19 cellular contexts compared by ENCODE assay signal in genomic region chr11:117837070-117837776, GRCh38. TPM values are rescaled to one million over a fixed set of nuclear protein-coding genes. Genes with fewer than 3 reads are reported as not detected.
A peak's percentile ranks its signal among the peaks of the same experiment; 100 is the strongest.
DNase-seq lines count a peak whose midpoint lies in the region; ATAC-seq and TF ChIP-seq lines count a peak whose summit lies in the region.
"Had no signal": no experiment of that assay in that cellular context is flagged by ENCODE, and none has a peak within 500 bp of the region (broad histone marks: within the 10 kb centered on the region; RNA-seq: fewer than 3 reads in every experiment).

No MANE protein-coding gene starts in this region.

- no TSS peak for BruUV-seq in Calu3 (replicated peaks; lab: Mats Ljungman, UMichigan)

- no peak overlapping the region for H3K4me3 Mint-ChIP-seq in Calu3 (ENCODE audit: low read depth, unreplicated experiment)
- H3K4me3 Mint-ChIP-seq: GM23338 had no signal

- H3K4me3 ChIP-seq in body of pancreas (no peak overlapping the region), sigmoid colon (no peak overlapping the region), BE2C (ENCODE audit: low read depth, low read length) (no peak overlapping the region)
- H3K4me3 ChIP-seq: GM23338, heart right ventricle, suprapubic skin had no signal

- H3K27ac ChIP-seq in body of pancreas (peak overlapping the region in 3 of 4 donors; percentile 4 to 41 (median 21)), sigmoid colon (no peak overlapping the region)
- H3K27ac ChIP-seq: heart right ventricle, suprapubic skin had no signal

- no peak for ATAC-seq in body of pancreas
- ATAC-seq: esophagus mucosa, GM23338, heart right ventricle, Panc1, SK-N-SH treated with all-trans-retinoic acid at 6 μM for 48 hours had no signal

- TF ChIP-seq POLR2A in body of pancreas (IDR thresholded peaks at IDR 0.05) (no peak), sigmoid colon (IDR thresholded peaks at IDR 0.05) (no peak)

- peaks cover 53% of the 10 kb centered on the region for H3K4me1 ChIP-seq in body of pancreas
- peaks cover 0 to 12% (median under 1%) of the 10 kb centered on the region in 4 donors for H3K4me1 ChIP-seq in sigmoid colon
- H3K4me1 ChIP-seq in BE2C, result no peaks in the 10 kb centered on the region

- intact Hi-C loops in Calu3 (cut with micrococcal nuclease; ENCODE audit: unreplicated experiment), result no loop called here
- intact Hi-C loops in body of pancreas (cut with DNase I), result no loop called here
- intact Hi-C loops in sigmoid colon (cut with DNase I), result no loop called here

- H3K27me3 ChIP-seq in body of pancreas, result no peaks in the 10 kb centered on the region
- H3K27me3 ChIP-seq in sigmoid colon, result no peaks in the 10 kb centered on the region
- H3K27me3 ChIP-seq in BE2C, result no peaks in the 10 kb centered on the region
- H3K27me3 ChIP-seq: heart right ventricle had no signal

- no peaks in the 10 kb centered on the region for H3K9me3 ChIP-seq in body of pancreas
- H3K9me3 ChIP-seq in sigmoid colon, result no peaks in the 10 kb centered on the region
- no peaks in the 10 kb centered on the region for H3K9me3 ChIP-seq in BE2C
- H3K9me3 ChIP-seq: heart right ventricle, suprapubic skin had no signal

- H3K27me3 Mint-ChIP-seq in Calu3 (ENCODE audit: unreplicated experiment), result no peaks in the 10 kb centered on the region

- H3K36me3 ChIP-seq in body of pancreas (replicated peaks in 1 of 2; ENCODE audit: insufficient read depth in 1 of 2, low read depth in 2 of 2), result no peaks in the 10 kb centered on the region
- H3K36me3 ChIP-seq in sigmoid colon, result peaks cover 25 to 82% (median 37%) of the 10 kb centered on the region in 4 donors
- peaks cover 24% of the 10 kb centered on the region for H3K36me3 ChIP-seq in BE2C
- H3K36me3 ChIP-seq: suprapubic skin had no signal

- peaks cover 18% of the 10 kb centered on the region for H3K4me1 Mint-ChIP-seq in Calu3 (ENCODE audit: low read depth, unreplicated experiment)

- no peak for TF ChIP-seq CTCF in Calu3 (IDR thresholded peaks at IDR 0.05; ENCODE audit: unreplicated experiment)
- TF ChIP-seq CTCF in body of pancreas (IDR thresholded peaks at IDR 0.05), result no peak
- TF ChIP-seq CTCF in sigmoid colon (IDR thresholded peaks at IDR 0.05), result no peak
- no peak for TF ChIP-seq CTCF in BE2C (IDR thresholded peaks at IDR 0.05; ENCODE audit: low read depth, low read length)

- TF ChIP-seq EP300 in sigmoid colon (IDR thresholded peaks at IDR 0.05), result no peak

- no peak for DNase-seq in Calu3
- DNase-seq in body of pancreas, result peak in 1 of 4 donors; percentile 9
- DNase-seq in islet precursor cell, result peak; percentile 46
- DNase-seq in sigmoid colon, result peak; percentile 56
- DNase-seq in BE2C, result no peak
- DNase-seq in HPDE6-E6E7 (ENCODE audit: extremely low spot score), result no peak
- no peak for DNase-seq in SW480 (ENCODE audit: low spot score)
- DNase-seq in foreskin melanocyte, result no peak
- DNase-seq: activated CD4-positive, alpha-beta T cell treated with anti-CD3 and anti-CD28 coated beads, Interleukin-2, amount 50 U/mL, for 1 hour; anterior cingulate cortex; C1 segment of cervical spinal cord; cortex of kidney; MM.1S had no signal

- H3K27ac Mint-ChIP-seq in Calu3 (ENCODE audit: unreplicated experiment), result peak overlapping the region; percentile 23
- H3K27ac Mint-ChIP-seq: GM23338 had no signal

- H3K9me3 Mint-ChIP-seq in Calu3 (ENCODE audit: low read depth, unreplicated experiment), result no peaks in the 10 kb centered on the region
- H3K9me3 Mint-ChIP-seq: GM23338 had no signal

- CTCF ChIA-PET in Calu3 (lab: Charles Lee), result no interaction called here

- WGBS in body of pancreas, 2 donors, result 60 to 68% methylated on average over 18 of the region's 18 CpGs
- WGBS in sigmoid colon, 2 donors, result 77 to 82% methylated on average over 18 of the region's 18 CpGs

- peaks cover 7% of the 10 kb centered on the region for H3K36me3 Mint-ChIP-seq in Calu3 (ENCODE audit: insufficient read depth, unreplicated experiment)

RNA-seq across cellular contexts. Expression of gene FXYD2, which starts 12.7 kb away (rescaled TPM):
- total RNA-seq in Calu3 (2022), result 7.9 and 9.0 TPM in 2 replicates
- 100 to 1,000 TPM; 290 to 396 TPM for total RNA-seq in body of pancreas
- total RNA-seq in sigmoid colon, result 1 to 10 TPM; 3.2 to 6.6 (median 4.4) TPM
- polyA plus RNA-seq in sigmoid colon, result 1 to 10 TPM in 2 of 3 donors, not detected in 1; 3.6 to 4.2 TPM
- 0.77 TPM for polyA plus RNA-seq in BE2C (2012; ENCODE audit: insufficient read depth, insufficient read length, low read depth)
- total RNA-seq: esophagus mucosa, suprapubic skin had no signal

RNA-seq across cellular contexts. Expression of gene FXYD6, which starts 39.2 kb away (rescaled TPM):
- 0.61 and 0.78 TPM in 2 replicates for total RNA-seq in Calu3 (2022)
- 10 to 100 TPM; 16.8 to 23.9 TPM for total RNA-seq in body of pancreas
- total RNA-seq in sigmoid colon, result 100 to 1,000 TPM; 243 to 305 (median 271) TPM
- 10 to 100 TPM; 12.3 to 46.4 (median 31.2) TPM for polyA plus RNA-seq in sigmoid colon
- 242 TPM for polyA plus RNA-seq in BE2C (2012; ENCODE audit: insufficient read depth, insufficient read length, low read depth)

RNA-seq across cellular contexts. Expression of gene DSCAML1, which starts 40.2 kb away (rescaled TPM):
- total RNA-seq in Calu3 (2022) (0.07 and 0.27 TPM in 2 replicates), body of pancreas (1 to 10 TPM in 1 of 2 donors, under 1 TPM in 1; 0.33 to 1.6 TPM), sigmoid colon (1 to 10 TPM; 1.1 to 7.5 (median 2.2) TPM)
- 1 to 10 TPM in 1 of 3 donors, under 1 TPM in 2; under 0.01 to 1.2 (median 0.23) TPM for polyA plus RNA-seq in sigmoid colon
- 11.8 TPM for polyA plus RNA-seq in BE2C (2012; ENCODE audit: insufficient read depth, insufficient read length, low read depth)
- total RNA-seq: esophagus mucosa had no signal
- polyA plus RNA-seq: GM23338 had no signal

Comparison
In these comparisons a context has a peak if more than half of its experiments do, and no peak if none do; other contexts are left out.
1. DNase-seq: peak in islet precursor cell (single experiment) and sigmoid colon (single experiment); none in Calu3 (single experiment), BE2C (single experiment), HPDE6-E6E7 (single experiment), SW480 (single experiment) and foreskin melanocyte (single experiment).
2. H3K27ac ChIP-seq: peak in body of pancreas (3 of 4); none in sigmoid colon (0 of 4).
3. RNA of gene FXYD2, which starts 12.7 kb away (total RNA-seq): 290 to 396 TPM in body of pancreas; 7.9 to 9.0 TPM in Calu3 and 3.2 to 6.6 TPM in sigmoid colon; every median in the first group is over 10 times any median in the second.